ENCODE assay signal across 22 cellular contexts in the genomic region with DNA sequence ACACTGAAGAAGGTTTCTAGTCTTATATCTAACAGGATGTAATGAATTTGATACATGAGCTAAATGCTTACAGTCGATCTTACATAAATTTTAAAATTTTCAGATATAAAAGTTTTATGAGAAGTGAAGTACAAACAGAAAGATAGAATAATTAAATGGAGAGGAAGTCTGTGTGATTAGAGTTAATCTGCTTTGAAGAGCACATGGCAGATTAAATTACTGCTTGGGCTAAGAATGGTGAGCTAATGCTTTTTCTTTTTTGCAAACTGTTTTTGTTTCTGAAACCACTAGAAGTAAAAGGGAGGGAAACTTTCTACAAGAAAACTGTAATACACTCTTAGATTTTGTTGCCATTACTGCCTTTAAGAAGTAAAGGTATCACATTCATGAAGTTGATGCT.
DNase-seq lines count a peak whose midpoint lies in the region; ATAC-seq and TF ChIP-seq lines count a peak whose summit lies in the region.
"Had no signal": no experiment of that assay in that cellular context is flagged by ENCODE, and none has a peak within 500 bp of the region (broad histone marks: within the 10 kb centered on the region; RNA-seq: fewer than 3 reads in every experiment).

No MANE protein-coding gene starts in this region.

- no peaks in the 10 kb centered on the region for H3K9me3 ChIP-seq in heart left ventricle

- peak overlapping the region; percentile 7 for H3K4me3 Mint-ChIP-seq in type B pancreatic cell
- H3K4me3 Mint-ChIP-seq: activated naive CD4-positive, alpha-beta T cell treated with anti-CD3 and anti-CD28 coated beads, Interleukin-2, amount 10 ng/mL, durations not matched to agents 7 days and 5 days; activated T-cell treated with anti-CD3 and anti-CD28 coated beads, Interleukin-2, amount 50 U/mL, for 72 hours; natural killer cell treated with Interleukin-12 subunit alpha and Interleukin-12 subunit beta and Interleukin-15 and Interleukin-18, amount 100 ng/mL, for 72 hours had no signal

- no peak overlapping the region for H3K4me3 ChIP-seq in heart left ventricle
- no peak overlapping the region for H3K4me3 ChIP-seq in retinal pigment epithelial cell (ENCODE audit: low read length)
- H3K4me3 ChIP-seq: BLaER1, PC-9, skin epidermis had no signal

- H3K4me1 Mint-ChIP-seq in type B pancreatic cell (ENCODE audit: unreplicated experiment), result peaks cover 20% of the 10 kb centered on the region
- H3K4me1 Mint-ChIP-seq: activated naive CD4-positive, alpha-beta T cell treated with anti-CD3 and anti-CD28 coated beads, Interleukin-2, amount 10 ng/mL, durations not matched to agents 7 days and 5 days had no signal

- no peak for TF ChIP-seq POLR2A in heart left ventricle (IDR thresholded peaks at IDR 0.05)

- H3K27me3 Mint-ChIP-seq in type B pancreatic cell, result no peaks in the 10 kb centered on the region
- H3K27me3 Mint-ChIP-seq: activated naive CD4-positive, alpha-beta T cell treated with anti-CD3 and anti-CD28 coated beads, Interleukin-2, amount 10 ng/mL, durations not matched to agents 7 days and 5 days had no signal

- H3K36me3 Mint-ChIP-seq in type B pancreatic cell, result no peaks in the 10 kb centered on the region
- H3K36me3 Mint-ChIP-seq: activated naive CD4-positive, alpha-beta T cell treated with anti-CD3 and anti-CD28 coated beads, Interleukin-2, amount 10 ng/mL, durations not matched to agents 7 days and 5 days; natural killer cell treated with Interleukin-12 subunit alpha and Interleukin-12 subunit beta and Interleukin-15 and Interleukin-18, amount 100 ng/mL, for 72 hours had no signal

- H3K27me3 ChIP-seq in heart left ventricle, result no peaks in the 10 kb centered on the region
- H3K27me3 ChIP-seq: BLaER1 had no signal

- no peaks in the 10 kb centered on the region for H3K36me3 ChIP-seq in heart left ventricle
- H3K36me3 ChIP-seq: BLaER1 had no signal

- intact Hi-C loops in heart left ventricle (cut with DNase I), result loop anchor here in 1 of 10 donors (2.0 kb wide), 1 partner anchor 28 kb away; no protein-coding TSS in a partner anchor
- intact Hi-C loops in cardiac septum (cut with DNase I), result no loop called here

- H3K27ac ChIP-seq in heart left ventricle, result peak overlapping the region; percentile 14 to 85 (median 49)
- H3K27ac ChIP-seq: BLaER1, PC-9 had no signal

- H3K9me3 Mint-ChIP-seq in type B pancreatic cell, result no peaks in the 10 kb centered on the region
- H3K9me3 Mint-ChIP-seq: activated naive CD4-positive, alpha-beta T cell treated with anti-CD3 and anti-CD28 coated beads, Interleukin-2, amount 10 ng/mL, durations not matched to agents 7 days and 5 days; natural killer cell treated with Interleukin-12 subunit alpha and Interleukin-12 subunit beta and Interleukin-15 and Interleukin-18, amount 100 ng/mL, for 72 hours had no signal

- 55 to 80% (median 69%) methylated on average over 1 of the region's 1 CpG for WGBS in heart left ventricle, 4 donors

- DNase-seq in heart left ventricle (no peak), cardiac septum (ENCODE audit: low spot score) (no peak), fibroblast of gingiva (ENCODE audit: low read depth) (peak; percentile 4), retinal pigment epithelial cell (ENCODE audit: low read depth) (peak; percentile 36), type B pancreatic cell (ENCODE audit: extremely low spot score, unreplicated experiment) (no peak), COR-L47 (lab: John Stamatoyannopoulos, UW) (no peak), AG20443 (ENCODE audit: low spot score) (no peak)
- no peak for DNase-seq in stimulated activated CD4-positive, alpha-beta T cell treated with anti-CD3 and anti-CD28 coated beads, Interleukin-2, amount 100 ng/mL, for 48 hours
- DNase-seq: activated CD4-positive, alpha-beta T cell treated with anti-CD3 and anti-CD28 coated beads for 4 hours; activated naive CD4-positive, alpha-beta T cell treated with anti-CD3 and anti-CD28 coated beads, Interleukin-2, amount 10 ng/mL, durations not matched to agents 7 days and 5 days; activated T-cell treated with anti-CD3 and anti-CD28 coated beads, Interleukin-2, amount 50 U/mL, for 72 hours; central memory CD4-positive, alpha-beta T cell; EL; NCI-H187; NCI-H774; PC-9; stimulated activated CD4-positive, alpha-beta T cell treated with anti-CD3 and anti-CD28 coated beads, Interleukin-4, amount 100 ng/mL, for 1 hour; stimulated activated naive CD4-positive, alpha-beta T cell treated with Interleukin-2 at 50 U/mL for 16 hours; trophoblast cell had no signal

- no peak overlapping the region for H3K27ac Mint-ChIP-seq in type B pancreatic cell
- H3K27ac Mint-ChIP-seq: activated naive CD4-positive, alpha-beta T cell treated with anti-CD3 and anti-CD28 coated beads, Interleukin-2, amount 10 ng/mL, durations not matched to agents 7 days and 5 days; activated T-cell treated with anti-CD3 and anti-CD28 coated beads, Interleukin-2, amount 50 U/mL, for 72 hours; natural killer cell treated with Interleukin-12 subunit alpha and Interleukin-12 subunit beta and Interleukin-15 and Interleukin-18, amount 100 ng/mL, for 72 hours had no signal

- peaks cover 0 to 27% (median 7%) of the 10 kb centered on the region in 12 donors for H3K4me1 ChIP-seq in heart left ventricle

- ATAC-seq in heart left ventricle, result peak in 1 of 4 donors; percentile 16
- ATAC-seq: activated T-cell treated with anti-CD3 and anti-CD28 coated beads, Interleukin-2, amount 50 U/mL, for 72 hours; natural killer cell treated with Interleukin-12 subunit alpha and Interleukin-12 subunit beta and Interleukin-15 and Interleukin-18, amount 100 ng/mL, for 72 hours had no signal

- TF ChIP-seq CTCF in heart left ventricle (IDR thresholded peaks at IDR 0.05), result no peak
- TF ChIP-seq CTCF in retinal pigment epithelial cell (conservative IDR thresholded peaks at IDR 0.05; ENCODE audit: low read depth, low read length), result no peak
- no peak for TF ChIP-seq CTCF in type B pancreatic cell (conservative IDR thresholded peaks at IDR 0.05)

Comparison
In these comparisons a context has a peak if more than half of its experiments do, and no peak if none do; other contexts are left out.
1. DNase-seq: peak in fibroblast of gingiva (single experiment) and retinal pigment epithelial cell (single experiment); none in heart left ventricle (0 of 5), cardiac septum (single experiment), type B pancreatic cell (single experiment), stimulated activated CD4-positive, alpha-beta T cell treated with anti-CD3 and anti-CD28 coated beads, Interleukin-2, amount 100 ng/mL, for 48 hours (0 of 2), COR-L47 (single experiment) and AG20443 (single experiment).